Comparison of ENCODE assay signal across 2 cellular contexts in genomic region chr3:12742330-12743107, GRCh38.
A peak's percentile ranks its signal among the peaks of the same experiment; 100 is the strongest.
TF ChIP-seq lines count a peak whose summit lies in the region.

No MANE protein-coding gene starts in this region.

TF ChIP-seq in A549, 52 proteins besides CTCF, POLR2A, EP300 and RAD21:
- TF ChIP-seq KDM1A (IDR thresholded peaks at IDR 0.05; ENCODE audit: low read depth): no peak
- peak; percentile 84 for TF ChIP-seq MAFK (IDR thresholded peaks at IDR 0.05; ENCODE audit: partially characterized antibody)
- no peak for TF ChIP-seq MAX (IDR thresholded peaks at IDR 0.05)
- TF ChIP-seq HES2 (IDR thresholded peaks at IDR 0.05): no peak
- no peak for TF ChIP-seq ESRRA (IDR thresholded peaks at IDR 0.05; ENCODE audit: borderline replicate concordance, low read length)

TF ChIP-seq in H1, 55 proteins besides CTCF, POLR2A, EP300 and RAD21:
- TF ChIP-seq MAFK (IDR thresholded peaks at IDR 0.05; ENCODE audit: low read depth, low read length) (peak; percentile 44; the same call in 1 of the 2 replicates), TEAD4 (IDR thresholded peaks at IDR 0.05; ENCODE audit: low read depth, low read length) (no peak)
